ENCODE assay signal across 7 cellular contexts in the genomic region with DNA sequence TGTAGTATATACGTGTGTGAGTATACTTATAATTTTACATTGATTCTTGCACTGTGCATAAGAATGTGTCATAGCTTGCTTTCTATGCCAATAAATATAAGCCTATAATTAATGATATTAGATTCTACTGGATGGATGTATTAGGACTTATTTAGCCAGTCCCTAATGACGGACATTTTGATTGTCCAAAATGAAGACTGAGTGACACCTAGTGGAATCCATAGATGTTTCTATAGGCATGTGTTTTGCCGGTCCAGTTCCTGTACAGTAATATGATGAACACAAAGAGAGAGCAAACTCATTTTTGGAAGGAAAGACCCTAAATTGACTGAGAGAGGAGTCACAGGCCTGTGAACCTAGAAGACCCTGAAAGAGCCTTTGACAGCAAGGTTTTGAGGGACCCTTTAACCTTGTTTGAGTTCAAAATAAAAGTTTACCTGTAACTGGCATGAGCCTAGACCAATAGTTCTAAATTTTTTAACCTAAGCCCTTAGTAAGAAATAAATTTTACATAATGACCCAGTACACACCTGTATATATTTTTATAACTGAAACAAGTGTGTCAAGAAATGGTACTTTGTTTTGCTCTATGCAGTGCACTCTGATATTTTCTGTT. TPM values are rescaled to one million over a fixed set of nuclear protein-coding genes. Genes with fewer than 3 reads are reported as not detected.
DNase-seq lines count a peak whose midpoint lies in the region; TF ChIP-seq lines count a peak whose summit lies in the region.

No MANE protein-coding gene starts in this region.

- no peak for TF ChIP-seq EP300 in stomach (IDR thresholded peaks at IDR 0.05)

- no peak for TF ChIP-seq POLR2A in stomach (IDR thresholded peaks at IDR 0.05)

- CTCF ChIA-PET in HEK293 (lab: Yijun Ruan, JAX) = interaction anchor here (0.6 to 4.0 kb wide), 7 partner anchors 53 to 311 kb away, joined by 3 to 36 read pairs (median 6); no protein-coding TSS in a partner anchor

- TF ChIP-seq CTCF in GM13976 (IDR thresholded peaks at IDR 0.05; ENCODE audit: borderline replicate concordance, control extremely low read depth, extremely low read depth, insufficient read depth, missing control alignments) (peak; percentile 30), HEK293 (tag by site-specific recombination; IDR thresholded peaks at IDR 0.05) (no peak), fibroblast of mammary gland (conservative IDR thresholded peaks at IDR 0.05; ENCODE audit: control insufficient read depth, insufficient read depth, low read depth, low read length) (peak; percentile 33), stomach (IDR thresholded peaks at IDR 0.05) (peak in 3 of 7 experiments; percentile 7 to 60 (median 31))

- H3K9me3 ChIP-seq in HEK293 (ENCODE audit: control insufficient read depth, insufficient read depth, low read depth, low read length) (no peaks in the 10 kb centered on the region), stomach (no peaks in the 10 kb centered on the region)

- DNase-seq in GM13976 (ENCODE audit: low spot score) (peak; percentile 59), NCI-H526 treated with DMSO at 0.1 percent for 48 hours (lab: John Stamatoyannopoulos, UW) (peak; percentile 54), fibroblast of mammary gland (ENCODE audit: low read depth) (peak; percentile 58), C1 segment of cervical spinal cord (lab: John Stamatoyannopoulos, UW) (no peak), stomach (no peak)
- DNase-seq in stimulated activated CD4-positive, alpha-beta T cell treated with anti-CD3 and anti-CD28 coated beads, Interleukin-12 subunit alpha, Interleukin-12 subunit beta, amount 100 ng/mL, for 4 hours = no peak

- in situ Hi-C loops in GM13976 (cut with MboI; ENCODE audit: low sequenced_read_pairs, unreplicated experiment) = loop anchor here (10.0 kb wide), 1 partner anchor 329 kb away; no protein-coding TSS in a partner anchor

- intact Hi-C loops in stomach (cut with DNase I; ENCODE audit: low total_unique reads) = no loop called here

- H3K27me3 ChIP-seq in stomach = no peaks in the 10 kb centered on the region

- WGBS in stomach, 5 donors = 16 to 27% (median 24%) methylated on average over 3 of the region's 3 CpGs

- no peak overlapping the region for H3K27ac ChIP-seq in HEK293 (ENCODE audit: extremely low read depth, low read depth, low read length)
- peak overlapping the region in 1 of 5 donors; percentile 72 for H3K27ac ChIP-seq in stomach

- POLR2A ChIA-PET in HEK293 (lab: Yijun Ruan, JAX) = no interaction called here

- H3K36me3 ChIP-seq in HEK293 (ENCODE audit: control insufficient read depth in 2 of 2, insufficient read depth in 1 of 2, low read length in 2 of 2) (peaks cover 0 to 13% of the 10 kb centered on the region in 2 experiments; a peak in 1 of 3 replicates), stomach (peaks cover 9 to 41% (median 21%) of the 10 kb centered on the region in 4 donors)

- H3K4me3 ChIP-seq in HEK293 (ENCODE audit: low read depth, low read length) (no peak overlapping the region), fibroblast of mammary gland (ENCODE audit: control insufficient read depth, low read depth, low read length) (no peak overlapping the region), stomach (no peak overlapping the region)

- H3K4me1 ChIP-seq in HEK293 (ENCODE audit: control insufficient read depth, insufficient read depth, low read length) (no peaks in the 10 kb centered on the region), stomach (peaks cover 0 to 29% (median 13%) of the 10 kb centered on the region in 4 donors)

TF ChIP-seq in HEK293, 187 proteins besides CTCF, POLR2A, EP300 and RAD21:
- TF ChIP-seq ZNF654 (tag by site-specific recombination; IDR thresholded peaks at IDR 0.05; ENCODE audit: low read depth) (peak; percentile 57), ZNF768 (tag by site-specific recombination; IDR thresholded peaks at IDR 0.05) (no peak)
TF ChIP-seq in HEK293: peak in this region for 1.

RNA-seq across cellular contexts. Expression of a gene that starts 42.4 kb away (rescaled TPM):
- 1 to 10 TPM in 2 of 5 donors, under 1 TPM in 1, not detected in 2; 0.29 to 8.4 (median 2.9) TPM for total RNA-seq in stomach
- polyA plus RNA-seq in stomach = 1 to 10 TPM in 2 of 3 donors, under 1 TPM in 1; 0.93 to 1.4 (median 1.2) TPM

Comparison
In these comparisons a context has a peak if more than half of its experiments do, and no peak if none do; other contexts are left out.
1. DNase-seq: peak in GM13976 (single experiment), NCI-H526 treated with DMSO at 0.1 percent for 48 hours (single experiment) and fibroblast of mammary gland (single experiment); none in C1 segment of cervical spinal cord (0 of 14), stomach (single experiment) and stimulated activated CD4-positive, alpha-beta T cell treated with anti-CD3 and anti-CD28 coated beads, Interleukin-12 subunit alpha, Interleukin-12 subunit beta, amount 100 ng/mL, for 4 hours (single experiment).